Comparison of ENCODE assay signal across 8 cellular contexts in the genomic region with DNA sequence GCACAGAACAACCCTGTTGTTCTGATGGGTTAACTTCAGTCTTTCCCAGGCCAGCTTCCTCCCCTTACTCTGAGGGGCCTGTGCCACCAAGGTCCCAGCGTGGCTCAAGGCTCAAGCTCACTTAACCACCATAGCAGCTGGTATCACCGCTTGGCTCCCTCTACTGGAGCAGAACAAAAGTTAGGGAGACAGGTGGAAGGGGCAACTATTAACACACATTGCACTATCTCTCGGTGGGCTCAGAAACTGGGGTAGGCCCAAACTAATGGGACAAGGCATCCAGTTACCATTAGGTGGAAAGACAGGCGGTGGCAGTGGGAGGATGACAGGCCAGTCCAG.
DNase-seq lines count a peak whose midpoint lies in the region; FAIRE-seq and TF ChIP-seq lines count a peak whose summit lies in the region.

No MANE protein-coding gene starts in this region.

- no peak overlapping the region for H3K4me3 Mint-ChIP-seq in mesothelial cell of epicardium

- no peak overlapping the region for H3K27ac ChIP-seq in C4-2B

- H3K9me3 Mint-ChIP-seq in mesothelial cell of epicardium = no peaks in the 10 kb centered on the region

- peak; percentile 39 for FAIRE-seq in GM18507 (lab: Jason Lieb, UNC)

- peaks cover 49% of the 10 kb centered on the region for H3K4me1 Mint-ChIP-seq in mesothelial cell of epicardium

- DNase-seq in GM18507 (ENCODE audit: extremely low spot score, insufficient read length, low read depth) = peak; percentile 43
- peak; percentile 7 for DNase-seq in NCI-H2171 (lab: John Stamatoyannopoulos, UW)
- peak; percentile 46 for DNase-seq in choroid plexus epithelial cell (ENCODE audit: low read depth)
- DNase-seq in mesothelial cell of epicardium (ENCODE audit: low spot score in 2 of 2, unreplicated experiment in 2 of 2) = no peak
- DNase-seq in NCI-H2196 (lab: John Stamatoyannopoulos, UW; ENCODE audit: unreplicated experiment) = no peak
- DNase-seq in activated CD4-positive, CD25-positive, alpha-beta regulatory T cell (lab: John Stamatoyannopoulos, UW) = no peak
- no peak for DNase-seq in GOT3 (lab: John Stamatoyannopoulos, UW)

- H3K27ac Mint-ChIP-seq in mesothelial cell of epicardium = peak overlapping the region; percentile 89

- TF ChIP-seq CTCF in C4-2B (conservative IDR thresholded peaks at IDR 0.05) = peak; percentile 42
- peak; percentile 72 for TF ChIP-seq CTCF in choroid plexus epithelial cell (conservative IDR thresholded peaks at IDR 0.05; ENCODE audit: low read depth, low read length)
- no peak for TF ChIP-seq CTCF in mesothelial cell of epicardium (IDR thresholded peaks at IDR 0.05; ENCODE audit: unreplicated experiment)

- H3K4me3 ChIP-seq in choroid plexus epithelial cell (ENCODE audit: low read depth, low read length) = no peak overlapping the region

- no peaks in the 10 kb centered on the region for H3K36me3 Mint-ChIP-seq in mesothelial cell of epicardium

- no peaks in the 10 kb centered on the region for H3K27me3 Mint-ChIP-seq in mesothelial cell of epicardium (ENCODE audit: low read depth)

Comparison
In these comparisons a context has a peak if more than half of its experiments do, and no peak if none do; other contexts are left out.
1. DNase-seq: peak in GM18507 (single experiment), NCI-H2171 (single experiment) and choroid plexus epithelial cell (single experiment); none in mesothelial cell of epicardium (0 of 2), NCI-H2196 (single experiment), activated CD4-positive, CD25-positive, alpha-beta regulatory T cell (0 of 4) and GOT3 (single experiment).